3 cellular contexts compared by ENCODE assay signal in genomic region chr1:209576392-209576791, GRCh38.
TF ChIP-seq lines count a peak whose summit lies in the region.

No MANE protein-coding gene starts in this region.

TF ChIP-seq in SK-N-SH treated with all-trans-retinoic acid at 6 μM for 48 hours, 23 proteins besides CTCF, POLR2A, EP300 and RAD21 (continues in another document):
- TF ChIP-seq ESRRG (CRISPR knock-in tag; IDR thresholded peaks at IDR 0.05) (no peak), TSHZ2 (CRISPR knock-in tag; IDR thresholded peaks at IDR 0.05) (no peak), ZNF70 (CRISPR knock-in tag; IDR thresholded peaks at IDR 0.05) (no peak), OSR1 (CRISPR knock-in tag; IDR thresholded peaks at IDR 0.05) (no peak), POU6F1 (CRISPR knock-in tag; IDR thresholded peaks at IDR 0.05; ENCODE audit: borderline replicate concordance, low read depth) (no peak), BACH2 (CRISPR knock-in tag; IDR thresholded peaks at IDR 0.05; ENCODE audit: borderline replicate concordance) (no peak), ARNTL (CRISPR knock-in tag; IDR thresholded peaks at IDR 0.05; ENCODE audit: borderline replicate concordance, low read depth) (no peak), ISL1 (CRISPR knock-in tag; IDR thresholded peaks at IDR 0.05) (no peak), GLIS3 (CRISPR knock-in tag; IDR thresholded peaks at IDR 0.05) (no peak), ZFP30 (CRISPR knock-in tag; IDR thresholded peaks at IDR 0.05) (no peak), CSDC2 (CRISPR knock-in tag; IDR thresholded peaks at IDR 0.05) (no peak)
- TF ChIP-seq, protein P1, sequence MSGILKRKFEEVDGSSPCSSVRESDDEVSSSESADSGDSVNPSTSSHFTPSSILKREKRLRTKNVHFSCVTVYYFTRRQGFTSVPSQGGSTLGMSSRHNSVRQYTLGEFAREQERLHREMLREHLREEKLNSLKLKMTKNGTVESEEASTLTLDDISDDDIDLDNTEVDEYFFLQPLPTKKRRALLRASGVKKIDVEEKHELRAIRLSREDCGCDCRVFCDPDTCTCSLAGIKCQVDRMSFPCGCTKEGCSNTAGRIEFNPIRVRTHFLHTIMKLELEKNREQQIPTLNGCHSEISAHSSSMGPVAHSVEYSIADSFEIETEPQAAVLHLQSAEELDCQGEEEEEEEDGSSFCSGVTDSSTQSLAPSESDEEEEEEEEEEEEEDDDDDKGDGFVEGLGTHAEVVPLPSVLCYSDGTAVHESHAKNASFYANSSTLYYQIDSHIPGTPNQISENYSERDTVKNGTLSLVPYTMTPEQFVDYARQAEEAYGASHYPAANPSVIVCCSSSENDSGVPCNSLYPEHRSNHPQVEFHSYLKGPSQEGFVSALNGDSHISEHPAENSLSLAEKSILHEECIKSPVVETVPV (CRISPR knock-in tag; IDR thresholded peaks at IDR 0.05), result no peak

TF ChIP-seq in SK-N-SH, 30 proteins besides CTCF, POLR2A, EP300 and RAD21:
- TF ChIP-seq TAF1 (IDR thresholded peaks at IDR 0.05; ENCODE audit: borderline replicate concordance, low read depth, low read length) (no peak), YY1 (IDR thresholded peaks at IDR 0.05; ENCODE audit: low read depth) (no peak), SIN3A (IDR thresholded peaks at IDR 0.05; ENCODE audit: borderline replicate concordance, low read depth, low read length) (no peak), RXRA (IDR thresholded peaks at IDR 0.05; ENCODE audit: borderline replicate concordance, low read depth) (no peak), IRF3 (IDR thresholded peaks at IDR 0.05; ENCODE audit: low read depth, low read length) (no peak), ELF1 (IDR thresholded peaks at IDR 0.05) (no peak), RCOR1 (IDR thresholded peaks at IDR 0.05; ENCODE audit: low read length) (no peak), NFIC (IDR thresholded peaks at IDR 0.05; ENCODE audit: borderline replicate concordance) (no peak), MAX (IDR thresholded peaks at IDR 0.05; ENCODE audit: low read depth) (no peak)

TF ChIP-seq in GM12878, 131 proteins besides CTCF, POLR2A, EP300 and RAD21 (continued from another document):
- TF ChIP-seq STAT1 (conservative IDR thresholded peaks at IDR 0.05) (no peak), SIN3A (IDR thresholded peaks at IDR 0.05; ENCODE audit: low read depth, low read length) (no peak), RELA (IDR thresholded peaks at IDR 0.05; ENCODE audit: borderline replicate concordance, partially characterized antibody) (no peak)
